9 cellular contexts compared by ENCODE assay signal in the genomic region with DNA sequence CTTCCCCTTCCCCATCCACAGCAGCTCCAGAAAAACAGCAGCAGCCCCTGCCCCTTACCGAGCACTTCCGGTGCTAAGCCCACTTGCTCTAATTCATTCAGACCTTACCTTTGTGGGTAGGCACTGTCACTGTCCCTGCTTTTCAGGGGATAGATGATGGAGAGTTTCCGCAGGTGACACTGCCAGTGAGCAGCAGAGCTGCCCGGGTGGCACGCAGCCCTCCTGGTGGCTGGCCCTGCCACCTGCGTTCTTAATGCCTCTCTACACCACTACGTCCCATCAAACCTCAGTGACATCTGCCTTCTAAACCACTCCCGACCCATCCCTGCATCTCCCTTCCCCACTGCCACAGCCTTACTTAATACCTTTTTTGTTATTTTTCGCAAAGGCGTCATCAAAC.
"Had no signal": no experiment of that assay in that cellular context is flagged by ENCODE, and none has a peak within 500 bp of the region (broad histone marks: within the 10 kb centered on the region; RNA-seq: fewer than 3 reads in every experiment).

No MANE protein-coding gene starts in this region.

- DNase-seq: activated CD4-positive, alpha-beta T cell treated with anti-CD3 and anti-CD28 coated beads for 4 hours; activated naive CD4-positive, alpha-beta T cell; amniotic stem cell; body of pancreas; cerebellar nuclear complex; dermis blood vessel endothelial cell; left ventricle myocardium superior; mesendoderm; posterior cingulate gyrus had no signal

- ATAC-seq: body of pancreas, left ventricle myocardium superior had no signal
